In genomic region chr6:44113396-44113795, GRCh38 we compare ENCODE assay signal across 1 cellular context.
TF ChIP-seq lines count a peak whose summit lies in the region.

No MANE protein-coding gene starts in this region.

TF ChIP-seq in endothelial cell of umbilical vein, 7 proteins besides CTCF, POLR2A, EP300 and RAD21:
- TF ChIP-seq FOS (IDR thresholded peaks at IDR 0.05; ENCODE audit: borderline replicate concordance, insufficient read depth, low read length) (no peak), POLR2AphosphoS5 (IDR thresholded peaks at IDR 0.05; ENCODE audit: insufficient read depth, low read depth, low read length) (no peak), JUN (IDR thresholded peaks at IDR 0.05; ENCODE audit: borderline replicate concordance, insufficient read depth, insufficient read length, low read depth) (no peak), MAX (IDR thresholded peaks at IDR 0.05; ENCODE audit: insufficient read depth, insufficient read length) (no peak), MYC (IDR thresholded peaks at IDR 0.05; ENCODE audit: low read depth, low read length) (no peak), GATA2 (IDR thresholded peaks at IDR 0.05; ENCODE audit: insufficient read depth, insufficient read length, low read depth, low read length) (no peak), EZH2 (IDR thresholded peaks at IDR 0.05; ENCODE audit: borderline replicate concordance, low read depth, low read length, severe bottlenecking) (no peak)
